In the genomic region with DNA sequence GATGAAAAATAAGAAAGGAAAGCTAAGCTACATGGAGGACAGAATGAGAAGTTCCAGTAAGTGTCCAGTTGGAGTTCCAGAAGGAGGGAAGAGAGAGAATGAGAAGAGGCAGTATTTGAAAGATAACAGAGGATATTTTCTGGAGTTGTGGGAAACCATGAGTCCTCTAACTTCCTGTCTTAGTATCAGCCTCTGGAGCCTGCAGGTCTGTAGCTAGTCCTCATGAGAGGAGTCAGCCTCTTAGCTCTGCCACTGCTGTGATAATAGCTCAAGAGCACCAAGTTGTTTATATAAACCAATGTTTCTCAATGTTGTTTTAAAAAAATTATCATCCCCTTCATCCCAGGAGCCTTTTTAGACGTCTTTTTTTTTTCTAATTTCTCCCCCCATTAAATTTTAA, we compare ENCODE assay signal across 18 cellular contexts.
"Had no signal": no experiment of that assay in that cellular context is flagged by ENCODE, and none has a peak within 500 bp of the region (broad histone marks: within the 10 kb centered on the region; RNA-seq: fewer than 3 reads in every experiment).

No MANE protein-coding gene starts in this region.

- H3K9me3 Mint-ChIP-seq: activated naive CD8-positive, alpha-beta T cell treated with anti-CD3 and anti-CD28 coated beads for 36 hours; activated T-helper 1 cell treated with anti-CD3 and anti-CD28 coated beads, Interleukin-12 subunit alpha, Interleukin-12 subunit beta, Interleukin-2, Interleukin-4 antibody, amounts not matched to agents 30 ng/mL and 10 ng/mL and 1 ng/mL, durations not matched to agents 14 hours and 24 hours and 36 hours; brain; memory B cell; stimulated activated naive CD8-positive, alpha-beta T cell treated with anti-CD3 and anti-CD28 coated beads, Interleukin-15, Interleukin-2, amounts not matched to agents 100 ng/mL and 50 ng/mL, for 24 hours had no signal

- H3K27ac Mint-ChIP-seq: activated naive CD8-positive, alpha-beta T cell treated with anti-CD3 and anti-CD28 coated beads for 36 hours; activated T-helper 1 cell treated with anti-CD3 and anti-CD28 coated beads, Interleukin-12 subunit alpha, Interleukin-12 subunit beta, Interleukin-2, Interleukin-4 antibody, amounts not matched to agents 30 ng/mL and 10 ng/mL and 1 ng/mL, durations not matched to agents 14 hours and 24 hours and 36 hours; brain; endodermal cell; memory B cell; naive thymus-derived CD4-positive, alpha-beta T cell; stimulated activated naive CD8-positive, alpha-beta T cell treated with anti-CD3 and anti-CD28 coated beads, Interleukin-15, Interleukin-2, amounts not matched to agents 100 ng/mL and 50 ng/mL, for 24 hours had no signal

- H3K4me3 Mint-ChIP-seq: activated naive CD8-positive, alpha-beta T cell treated with anti-CD3 and anti-CD28 coated beads for 36 hours; activated T-helper 1 cell treated with anti-CD3 and anti-CD28 coated beads, Interleukin-12 subunit alpha, Interleukin-12 subunit beta, Interleukin-2, Interleukin-4 antibody, amounts not matched to agents 30 ng/mL and 10 ng/mL and 1 ng/mL, durations not matched to agents 14 hours and 24 hours and 36 hours; brain; endodermal cell; memory B cell; naive thymus-derived CD4-positive, alpha-beta T cell; stimulated activated naive CD8-positive, alpha-beta T cell treated with anti-CD3 and anti-CD28 coated beads, Interleukin-15, Interleukin-2, amounts not matched to agents 100 ng/mL and 50 ng/mL, for 24 hours had no signal

- H3K4me1 Mint-ChIP-seq: activated naive CD8-positive, alpha-beta T cell treated with anti-CD3 and anti-CD28 coated beads for 36 hours; brain; endodermal cell; memory B cell; naive thymus-derived CD4-positive, alpha-beta T cell had no signal

- H3K4me1 ChIP-seq: psoas muscle, tibial nerve, uterus had no signal

- H3K4me3 ChIP-seq: ovary, psoas muscle, tibial nerve, uterus had no signal

- H3K27ac ChIP-seq: ovary, psoas muscle, tibial nerve, uterus had no signal

- ATAC-seq: left ventricle myocardium superior; naive thymus-derived CD4-positive, alpha-beta T cell; psoas muscle; right cardiac atrium had no signal

- H3K36me3 Mint-ChIP-seq: activated naive CD8-positive, alpha-beta T cell treated with anti-CD3 and anti-CD28 coated beads for 36 hours; brain; memory B cell; naive thymus-derived CD4-positive, alpha-beta T cell had no signal

- H3K27me3 Mint-ChIP-seq: brain had no signal

- DNase-seq: activated CD4-positive, alpha-beta T cell treated with anti-CD3 and anti-CD28 coated beads, Interleukin-2, amount 50 U/mL, for 4 hours; activated naive CD8-positive, alpha-beta T cell treated with anti-CD3 and anti-CD28 coated beads for 36 hours; amygdala; caudate nucleus; endodermal cell; kidney glomerular epithelial cell; left ventricle myocardium superior; naive thymus-derived CD4-positive, alpha-beta T cell; ovary; psoas muscle; right cardiac atrium; T-helper 2 cell; uterus had no signal

- H3K36me3 ChIP-seq: ovary, tibial nerve, uterus had no signal

- H3K9me3 ChIP-seq: ovary, psoas muscle, tibial nerve, uterus had no signal
